ENCODE assay signal across 9 cellular contexts in the genomic region with DNA sequence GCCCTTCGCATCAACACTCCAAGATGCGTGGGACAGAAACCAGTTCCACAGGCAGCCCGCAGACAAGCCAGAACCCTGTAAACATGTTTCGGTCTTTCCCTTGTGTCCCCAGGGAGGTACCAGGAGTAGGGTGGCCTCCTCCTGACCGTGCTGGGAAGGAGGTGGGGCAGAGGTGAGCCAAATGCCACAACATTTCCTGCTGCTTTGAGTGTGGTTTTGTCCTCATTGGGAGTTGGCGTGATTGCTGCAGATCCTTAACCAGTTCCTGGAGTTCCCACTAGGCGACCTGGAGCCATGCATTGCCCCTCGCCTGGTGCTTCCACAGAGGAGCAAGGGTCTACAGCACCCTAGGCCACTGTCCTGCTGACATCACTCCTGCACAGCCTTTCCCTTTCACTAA. TPM values are rescaled to one million over a fixed set of nuclear protein-coding genes. Genes with fewer than 3 reads are reported as not detected.
DNase-seq lines count a peak whose midpoint lies in the region; ATAC-seq, FAIRE-seq and TF ChIP-seq lines count a peak whose summit lies in the region.
"Not testable (repeated sequence)": the region's sequence is repeated elsewhere in the genome, so short reads cannot be mapped to it uniquely, and the experiment has no call there.
"Had no signal": no experiment of that assay in that cellular context is flagged by ENCODE, and none has a peak within 500 bp of the region (broad histone marks: within the 10 kb centered on the region; RNA-seq: fewer than 3 reads in every experiment).

No MANE protein-coding gene starts in this region.

- not testable (repeated sequence) for TF ChIP-seq POLR2A in HepG2 (IDR thresholded peaks at IDR 0.05; ENCODE audit: insufficient read depth in 1 of 2, low read depth in 2 of 2, low read length in 2 of 2)

- H4K20me1 ChIP-seq in BLaER1; HepG2 (ENCODE audit: insufficient read depth, low read length): not testable (repeated sequence)

- BruUV-seq in HepG2 (replicated peaks; lab: Mats Ljungman, UMichigan): not testable (repeated sequence)

- POLR2A ChIA-PET in HepG2 (lab: Yijun Ruan, JAX): not testable (repeated sequence)

- CTCF ChIA-PET in HepG2 (lab: Yijun Ruan, JAX; ENCODE audit: low intra/inter-chr PET ratio, low total read pairs): not testable (repeated sequence)

- not testable (repeated sequence) for H3K79me2 ChIP-seq in HepG2 (ENCODE audit: insufficient read depth, low read length)

- peak overlapping the region; percentile 17; the same call in 1 of the 2 replicates for H3K4me2 ChIP-seq in BLaER1
- not testable (repeated sequence) for H3K4me2 ChIP-seq in HepG2 (ENCODE audit: low read depth, low read length)

- H3K4me3 ChIP-seq in BLaER1; HepG2 (replicated peaks in 1 of 3; ENCODE audit: insufficient read depth in 1 of 3, low read depth in 2 of 3, low read length in 3 of 3): not testable (repeated sequence)

- H3K9ac ChIP-seq in BLaER1; HepG2 (ENCODE audit: insufficient read depth, low read depth, low read length): not testable (repeated sequence)

- DNase-seq in G401 (ENCODE audit: low spot score) (peak; percentile 24), NCI-H2171 treated with DMSO at 0.1 percent for 48 hours (lab: John Stamatoyannopoulos, UW) (peak; percentile 85), cerebellar cortex (ENCODE audit: low spot score) (peak; percentile 22), posterior vena cava (ENCODE audit: low spot score) (peak; percentile 50)
- DNase-seq in glutamatergic neuron; HepG2 (ENCODE audit: low spot score): not testable (repeated sequence)

- H2AFZ ChIP-seq in HepG2 (ENCODE audit: low read length): not testable (repeated sequence)

- not testable (repeated sequence) for H3K27ac ChIP-seq in BLaER1; HepG2 (ENCODE audit: extremely low read length, insufficient read depth, low read length)

- peaks cover 26% of the 10 kb centered on the region for H3K9me3 Mint-ChIP-seq in glutamatergic neuron (ENCODE audit: unreplicated experiment)

- H3K4me3 Mint-ChIP-seq in glutamatergic neuron (ENCODE audit: unreplicated experiment): peak overlapping the region; percentile 74

- H3K36me3 ChIP-seq in BLaER1; HepG2 (replicated peaks in 1 of 2; ENCODE audit: control insufficient read depth in 1 of 2, insufficient read depth in 2 of 2, low read length in 2 of 2): not testable (repeated sequence)

- peak overlapping the region; percentile 89 for H3K27ac Mint-ChIP-seq in glutamatergic neuron (ENCODE audit: unreplicated experiment)

- not testable (repeated sequence) for TF ChIP-seq EP300 in HepG2 (IDR thresholded peaks at IDR 0.05; ENCODE audit: low read depth in 2 of 2, low read length in 2 of 2); HepG2 (CRISPR knock-in tag; IDR thresholded peaks at IDR 0.05; ENCODE audit: borderline replicate concordance)

- peaks cover 72% of the 10 kb centered on the region for H3K27me3 ChIP-seq in BLaER1
- H3K27me3 ChIP-seq in HepG2 (ENCODE audit: control insufficient read depth in 1 of 2, insufficient read depth in 2 of 2, low read length in 2 of 2): not testable (repeated sequence)

- ATAC-seq in HepG2: not testable (repeated sequence)

- peak; percentile 15 for FAIRE-seq in HepG2 (lab: Jason Lieb, UNC)

- H3K27me3 Mint-ChIP-seq in glutamatergic neuron (ENCODE audit: unreplicated experiment): not testable (repeated sequence)

- in situ Hi-C loops in G401 (cut with HindIII; ENCODE audit: low sequenced_read_pairs); HepG2 (cut with HindIII; ENCODE audit: extremely low pct_ligation_motif_present, low pct_unique_long_range_greater_than_20kb): not testable (repeated sequence)

- 64% methylated on average over 8 of the region's 8 CpGs for WGBS in HepG2 (ENCODE audit: low lambda C conversion rate)

- H3K4me1 ChIP-seq in BLaER1: not testable (repeated sequence)
- peaks cover 54% of the 10 kb centered on the region for H3K4me1 ChIP-seq in HepG2 (ENCODE audit: insufficient read depth, low read length)

- TF ChIP-seq CTCF in glutamatergic neuron (IDR thresholded peaks at IDR 0.05; ENCODE audit: partially characterized antibody, unreplicated experiment); HepG2 (CRISPR knock-in tag; IDR thresholded peaks at IDR 0.05): not testable (repeated sequence)

- intact Hi-C loops in HepG2 (cut with micrococcal nuclease; ENCODE audit: unreplicated experiment); posterior vena cava (cut with DNase I): not testable (repeated sequence)

- not testable (repeated sequence) for H3K36me3 Mint-ChIP-seq in glutamatergic neuron (ENCODE audit: unreplicated experiment)

- not testable (repeated sequence) for TF ChIP-seq RAD21 in HepG2 (CRISPR knock-in tag; IDR thresholded peaks at IDR 0.05)

- not testable (repeated sequence) for H3K9me3 ChIP-seq in BLaER1; HepG2 (ENCODE audit: low read length)

- H3K4me1 Mint-ChIP-seq in glutamatergic neuron (ENCODE audit: low read depth, unreplicated experiment): peaks cover 56% of the 10 kb centered on the region

RNA-seq across cellular contexts. Expression of gene PTGES2, which starts 8.0 kb away (rescaled TPM):
- 85.7 and 122 TPM in 2 replicates for total RNA-seq in G401 (2014; rRNA removed; shearing (Covaris generic))
- total RNA-seq in glutamatergic neuron (ENCODE audit: unreplicated experiment) (85.1 TPM), HepG2 (2016; rRNA removed; fragmentation: Illumina TruSeq; extraction: Trizol) (68.5 and 79.8 TPM in 2 replicates), posterior vena cava (10 to 100 TPM; 38.6 to 38.9 TPM)
- total RNA-seq in HepG2 (2016; cell fraction: cytosol; rRNA removed; fragmentation: Illumina TruSeq; extraction: Trizol; ENCODE audit: low read depth): 176 and 179 TPM in 2 replicates
- total RNA-seq in HepG2 (2016; cell fraction: insoluble cytoplasmic fraction; rRNA removed; fragmentation: Illumina TruSeq; extraction: Trizol): 65.6 and 85.2 TPM in 2 replicates
- total RNA-seq in HepG2 (2016; cell fraction: membrane; rRNA removed; fragmentation: Illumina TruSeq; extraction: Trizol): 80.3 and 84.6 TPM in 2 replicates
- 40.6 and 44.2 TPM in 2 replicates for total RNA-seq in HepG2 (2016; cell fraction: nucleus; rRNA removed; fragmentation: Illumina TruSeq; extraction: Trizol)
- polyA plus RNA-seq in HepG2 (2011; rRNA removed): 63.7 and 67.2 TPM in 2 replicates
- polyA plus RNA-seq in HepG2 (2011; cell fraction: cytosol; rRNA removed): 53.6 and 85.6 TPM in 2 replicates
- polyA plus RNA-seq in HepG2 (2011; cell fraction: nucleus; rRNA removed): 128 and 148 TPM in 2 replicates
- polyA plus RNA-seq in HepG2 (2012): 39.6 and 40.6 TPM in 2 replicates
- 61.1 and 71.8 TPM in 2 replicates for polyA plus RNA-seq in HepG2 (2016; cell fraction: cytosol; fragmentation: Illumina TruSeq; extraction: Trizol; ENCODE audit: low read depth)
- polyA plus RNA-seq in HepG2 (2016; cell fraction: insoluble cytoplasmic fraction; fragmentation: Illumina TruSeq; extraction: Trizol; ENCODE audit: low read depth): 67.8 and 88.5 TPM in 2 replicates
- 68.9 and 78.2 TPM in 2 replicates for polyA plus RNA-seq in HepG2 (2016; cell fraction: membrane; fragmentation: Illumina TruSeq; extraction: Trizol; ENCODE audit: low read depth)
- 101 and 105 TPM in 2 replicates for polyA plus RNA-seq in HepG2 (2016; cell fraction: nucleus; fragmentation: Illumina TruSeq; extraction: Trizol; ENCODE audit: insufficient read depth, low read depth)
- 109 and 143 TPM in 2 replicates for polyA minus RNA-seq in HepG2 (2011; rRNA and poly(A)+ RNA removed; ENCODE audit: low replicate concordance)
- polyA minus RNA-seq in HepG2 (2011; cell fraction: cytosol; rRNA and poly(A)+ RNA removed): 29.5 and 39.2 TPM in 2 replicates
- 39.4 and 44.6 TPM in 2 replicates for polyA minus RNA-seq in HepG2 (2011; cell fraction: nucleus; rRNA and poly(A)+ RNA removed)

RNA-seq across cellular contexts. Expression of gene LCN2, which starts 13.7 kb away (rescaled TPM):
- total RNA-seq in G401 (2014; rRNA removed; shearing (Covaris generic)): 13.5 TPM in 1 of 2 replicates, not detected in the other
- total RNA-seq in glutamatergic neuron (ENCODE audit: unreplicated experiment): not detected
- total RNA-seq in HepG2 (2016; rRNA removed; fragmentation: Illumina TruSeq; extraction: Trizol): 0.34 and 0.38 TPM in 2 replicates
- 0.40 TPM in 1 of 2 replicates, not detected in the other for total RNA-seq in HepG2 (2016; cell fraction: cytosol; rRNA removed; fragmentation: Illumina TruSeq; extraction: Trizol; ENCODE audit: low read depth)
- total RNA-seq in HepG2 (2016; cell fraction: insoluble cytoplasmic fraction; rRNA removed; fragmentation: Illumina TruSeq; extraction: Trizol): 0.24 TPM in 1 of 2 replicates, not detected in the other
- total RNA-seq in HepG2 (2016; cell fraction: membrane; rRNA removed; fragmentation: Illumina TruSeq; extraction: Trizol): 0.34 and 0.38 TPM in 2 replicates
- not detected in 2 replicates for total RNA-seq in HepG2 (2016; cell fraction: nucleus; rRNA removed; fragmentation: Illumina TruSeq; extraction: Trizol)
- polyA plus RNA-seq in HepG2 (2011; rRNA removed): 1.4 and 2.3 TPM in 2 replicates
- 0.93 and 2.4 TPM in 2 replicates for polyA plus RNA-seq in HepG2 (2011; cell fraction: cytosol; rRNA removed)
- 4.4 and 6.2 TPM in 2 replicates for polyA plus RNA-seq in HepG2 (2011; cell fraction: nucleus; rRNA removed)
- 1.5 and 1.7 TPM in 2 replicates for polyA plus RNA-seq in HepG2 (2012)
- polyA plus RNA-seq in HepG2 (2016; cell fraction: cytosol; fragmentation: Illumina TruSeq; extraction: Trizol; ENCODE audit: low read depth): 0.69 and 0.92 TPM in 2 replicates
- 0.71 and 0.76 TPM in 2 replicates for polyA plus RNA-seq in HepG2 (2016; cell fraction: insoluble cytoplasmic fraction; fragmentation: Illumina TruSeq; extraction: Trizol; ENCODE audit: low read depth)
- polyA plus RNA-seq in HepG2 (2016; cell fraction: membrane; fragmentation: Illumina TruSeq; extraction: Trizol; ENCODE audit: low read depth): 0.49 and 0.63 TPM in 2 replicates
- polyA plus RNA-seq in HepG2 (2016; cell fraction: nucleus; fragmentation: Illumina TruSeq; extraction: Trizol; ENCODE audit: insufficient read depth, low read depth): 1.7 and 3.0 TPM in 2 replicates
- 0.44 and 0.52 TPM in 2 replicates for polyA minus RNA-seq in HepG2 (2011; rRNA and poly(A)+ RNA removed; ENCODE audit: low replicate concordance)
- 0.99 TPM in 1 of 2 replicates, not detected in the other for polyA minus RNA-seq in HepG2 (2011; cell fraction: cytosol; rRNA and poly(A)+ RNA removed)
- polyA minus RNA-seq in HepG2 (2011; cell fraction: nucleus; rRNA and poly(A)+ RNA removed): not detected in 2 replicates
- total RNA-seq in posterior vena cava: under 1 TPM; 0.67 to 0.69 TPM
- total RNA-seq: CD4-positive, alpha-beta memory T cell; IMR-90 had no signal
- polyA plus RNA-seq: CD4-positive, alpha-beta memory T cell; IMR-90 had no signal

RNA-seq across cellular contexts. Expression of gene BBLN, which starts 24.5 kb away (rescaled TPM):
- 121 and 125 TPM in 2 replicates for total RNA-seq in G401 (2014; rRNA removed; shearing (Covaris generic))
- 147 TPM for total RNA-seq in glutamatergic neuron (ENCODE audit: unreplicated experiment)
- 22.2 and 33.1 TPM in 2 replicates for total RNA-seq in HepG2 (2016; rRNA removed; fragmentation: Illumina TruSeq; extraction: Trizol)
- 146 and 177 TPM in 2 replicates for total RNA-seq in HepG2 (2016; cell fraction: cytosol; rRNA removed; fragmentation: Illumina TruSeq; extraction: Trizol; ENCODE audit: low read depth)
- 17.4 and 30.2 TPM in 2 replicates for total RNA-seq in HepG2 (2016; cell fraction: insoluble cytoplasmic fraction; rRNA removed; fragmentation: Illumina TruSeq; extraction: Trizol)
- total RNA-seq in HepG2 (2016; cell fraction: membrane; rRNA removed; fragmentation: Illumina TruSeq; extraction: Trizol): 86.9 and 114 TPM in 2 replicates
- 11.7 and 11.9 TPM in 2 replicates for total RNA-seq in HepG2 (2016; cell fraction: nucleus; rRNA removed; fragmentation: Illumina TruSeq; extraction: Trizol)
- 27.6 and 29.5 TPM in 2 replicates for polyA plus RNA-seq in HepG2 (2011; rRNA removed)
- polyA plus RNA-seq in HepG2 (2011; cell fraction: cytosol; rRNA removed): 25.8 and 50.8 TPM in 2 replicates
- polyA plus RNA-seq in HepG2 (2011; cell fraction: nucleus; rRNA removed): 19.2 and 22.8 TPM in 2 replicates
- polyA plus RNA-seq in HepG2 (2012): 13.4 and 25.7 TPM in 2 replicates
- 235 and 253 TPM in 2 replicates for polyA plus RNA-seq in HepG2 (2016; cell fraction: cytosol; fragmentation: Illumina TruSeq; extraction: Trizol; ENCODE audit: low read depth)
- polyA plus RNA-seq in HepG2 (2016; cell fraction: insoluble cytoplasmic fraction; fragmentation: Illumina TruSeq; extraction: Trizol; ENCODE audit: low read depth): 19.0 and 25.9 TPM in 2 replicates
- 124 and 129 TPM in 2 replicates for polyA plus RNA-seq in HepG2 (2016; cell fraction: membrane; fragmentation: Illumina TruSeq; extraction: Trizol; ENCODE audit: low read depth)
- 21.4 TPM in 2 replicates for polyA plus RNA-seq in HepG2 (2016; cell fraction: nucleus; fragmentation: Illumina TruSeq; extraction: Trizol; ENCODE audit: insufficient read depth, low read depth)
- 17.1 and 32.9 TPM in 2 replicates for polyA minus RNA-seq in HepG2 (2011; rRNA and poly(A)+ RNA removed; ENCODE audit: low replicate concordance)
- polyA minus RNA-seq in HepG2 (2011; cell fraction: cytosol; rRNA and poly(A)+ RNA removed): 13.6 and 21.6 TPM in 2 replicates
- 4.8 and 7.1 TPM in 2 replicates for polyA minus RNA-seq in HepG2 (2011; cell fraction: nucleus; rRNA and poly(A)+ RNA removed)
- 10 to 100 TPM; 41.9 to 49.1 TPM for total RNA-seq in posterior vena cava

RNA-seq across cellular contexts. Expression of gene CIZ1, which starts 55.8 kb away (rescaled TPM):
- total RNA-seq in G401 (2014; rRNA removed; shearing (Covaris generic)): 13.7 and 17.5 TPM in 2 replicates
- total RNA-seq in glutamatergic neuron (ENCODE audit: unreplicated experiment) (174 TPM), HepG2 (2016; rRNA removed; fragmentation: Illumina TruSeq; extraction: Trizol) (25.8 and 30.6 TPM in 2 replicates), posterior vena cava (10 to 100 TPM; 88.3 to 99.4 TPM)
- total RNA-seq in HepG2 (2016; cell fraction: cytosol; rRNA removed; fragmentation: Illumina TruSeq; extraction: Trizol; ENCODE audit: low read depth): 36.1 and 38.7 TPM in 2 replicates
- 18.6 and 29.5 TPM in 2 replicates for total RNA-seq in HepG2 (2016; cell fraction: insoluble cytoplasmic fraction; rRNA removed; fragmentation: Illumina TruSeq; extraction: Trizol)
- total RNA-seq in HepG2 (2016; cell fraction: membrane; rRNA removed; fragmentation: Illumina TruSeq; extraction: Trizol): 57.5 and 63.8 TPM in 2 replicates
- 29.5 and 33.7 TPM in 2 replicates for total RNA-seq in HepG2 (2016; cell fraction: nucleus; rRNA removed; fragmentation: Illumina TruSeq; extraction: Trizol)
- polyA plus RNA-seq in HepG2 (2011; rRNA removed): 50.3 and 54.7 TPM in 2 replicates
- 20.5 and 28.3 TPM in 2 replicates for polyA plus RNA-seq in HepG2 (2011; cell fraction: cytosol; rRNA removed)
- 114 and 121 TPM in 2 replicates for polyA plus RNA-seq in HepG2 (2011; cell fraction: nucleus; rRNA removed)
- polyA plus RNA-seq in HepG2 (2012): 52.9 and 73.1 TPM in 2 replicates
- polyA plus RNA-seq in HepG2 (2016; cell fraction: cytosol; fragmentation: Illumina TruSeq; extraction: Trizol; ENCODE audit: low read depth): 70.7 and 77.7 TPM in 2 replicates
- polyA plus RNA-seq in HepG2 (2016; cell fraction: insoluble cytoplasmic fraction; fragmentation: Illumina TruSeq; extraction: Trizol; ENCODE audit: low read depth): 39.9 and 54.4 TPM in 2 replicates
- polyA plus RNA-seq in HepG2 (2016; cell fraction: membrane; fragmentation: Illumina TruSeq; extraction: Trizol; ENCODE audit: low read depth): 97.4 and 105 TPM in 2 replicates
- polyA plus RNA-seq in HepG2 (2016; cell fraction: nucleus; fragmentation: Illumina TruSeq; extraction: Trizol; ENCODE audit: insufficient read depth, low read depth): 115 and 119 TPM in 2 replicates
- polyA minus RNA-seq in HepG2 (2011; rRNA and poly(A)+ RNA removed; ENCODE audit: low replicate concordance): 51.1 and 193 TPM in 2 replicates
- 20.0 and 26.1 TPM in 2 replicates for polyA minus RNA-seq in HepG2 (2011; cell fraction: cytosol; rRNA and poly(A)+ RNA removed)
- polyA minus RNA-seq in HepG2 (2011; cell fraction: nucleus; rRNA and poly(A)+ RNA removed): 18.0 and 23.8 TPM in 2 replicates
